Comparison of ENCODE assay signal across 7 cellular contexts in the genomic region with DNA sequence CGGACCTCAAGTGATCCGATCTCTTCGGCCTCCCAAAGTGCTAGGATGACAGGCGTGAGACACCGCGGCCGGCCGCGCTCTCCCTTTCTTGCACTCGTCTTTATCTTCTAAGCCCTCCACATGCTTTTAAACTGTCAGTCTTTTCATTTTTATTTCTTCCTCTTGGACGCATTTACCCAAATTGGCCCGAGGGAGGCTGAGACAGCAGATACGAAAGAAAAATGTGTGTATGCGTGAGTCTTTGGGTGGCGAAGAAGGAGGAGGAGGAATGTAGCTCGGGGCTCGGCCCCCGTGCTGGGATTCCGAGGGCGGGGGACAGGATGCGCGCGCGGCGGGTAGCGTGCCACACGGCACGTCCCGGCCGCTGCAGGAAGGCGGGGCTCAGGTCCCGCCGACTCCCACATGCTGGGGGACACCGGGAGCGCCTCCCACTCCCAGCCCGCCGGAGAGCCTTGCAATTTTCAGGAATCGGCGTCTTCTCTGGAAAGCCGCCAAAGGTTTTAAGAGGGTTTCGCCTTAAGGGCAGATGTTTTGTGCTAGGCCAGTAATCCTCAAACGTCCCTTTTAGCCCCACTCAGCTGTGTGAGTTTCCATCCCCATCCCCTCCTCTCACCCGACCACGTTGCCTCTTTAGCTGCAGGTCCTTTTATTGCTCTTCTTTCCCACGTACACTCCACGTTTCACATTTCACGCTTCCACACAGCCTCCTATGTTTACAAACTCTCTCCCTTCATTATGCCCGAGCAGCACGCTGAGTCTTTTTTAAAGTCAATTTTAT. TPM values are rescaled to one million over a fixed set of nuclear protein-coding genes. Genes with fewer than 3 reads are reported as not detected.
DNase-seq lines count a peak whose midpoint lies in the region; ATAC-seq, FAIRE-seq and TF ChIP-seq lines count a peak whose summit lies in the region.

No MANE protein-coding gene starts in this region.

- no peaks in the 10 kb centered on the region for H3K9me3 Mint-ChIP-seq in activated B cell treated with CpG ODN at 0.5 μM for 24 hours

- H3K4me3 ChIP-seq in cardiac fibroblast (replicated peaks in 1 of 2; ENCODE audit: low read depth in 2 of 2, low read length in 2 of 2), result peak overlapping the region; percentile 46 to 60

- no peaks in the 10 kb centered on the region for H3K27me3 Mint-ChIP-seq in activated B cell treated with CpG ODN at 0.5 μM for 24 hours

- CTCF ChIA-PET in activated B cell treated with CpG ODN at 0.5 μM for 24 hours (lab: Charles Lee), result interaction anchor here (1.4 to 2.9 kb wide), 3 partner anchors 10 to 37 kb away, joined by 3 to 14 read pairs (median 13); no protein-coding TSS in a partner anchor

- H3K4me1 Mint-ChIP-seq in activated B cell treated with CpG ODN at 0.5 μM for 24 hours, result peaks cover 32% of the 10 kb centered on the region

- DNase-seq in GM18507 (ENCODE audit: extremely low spot score, insufficient read length, low read depth) (peak; percentile 74), NCI-H2107 treated with DMSO at 0.1 percent for 48 hours (lab: John Stamatoyannopoulos, UW; ENCODE audit: unreplicated experiment) (peak; percentile 64), activated B cell treated with CpG ODN at 0.5 μM for 24 hours (peak; percentile 73), cardiac fibroblast (ENCODE audit: low read depth in 2 of 2) (peak; percentile 96 to 98), iris pigment epithelial cell (ENCODE audit: low read depth) (peak; percentile 92)
- peak; percentile 92 for DNase-seq in stimulated activated CD4-positive, alpha-beta T cell treated with anti-CD3 and anti-CD28 coated beads, Interleukin-12 subunit alpha, Interleukin-12 subunit beta, amount 100 ng/mL, for 4 hours

- TF ChIP-seq CTCF in activated B cell treated with CpG ODN at 0.5 μM for 24 hours (IDR thresholded peaks at IDR 0.05), result no peak
- TF ChIP-seq CTCF in cardiac fibroblast (IDR thresholded peaks at IDR 0.05; ENCODE audit: low read depth, low read length), result no peak

- H3K36me3 Mint-ChIP-seq in activated B cell treated with CpG ODN at 0.5 μM for 24 hours (ENCODE audit: low read depth), result peaks cover 2% of the 10 kb centered on the region

- FAIRE-seq in GM18507 (lab: Jason Lieb, UNC), result peak; percentile 88

- ATAC-seq in HG02884 (IDR thresholded peaks at IDR 0.05; ENCODE audit: unreplicated experiment) (peak; percentile 93), activated B cell treated with CpG ODN at 0.5 μM for 24 hours (ENCODE audit: low read depth) (peak; percentile 93)

- H3K27ac Mint-ChIP-seq in activated B cell treated with CpG ODN at 0.5 μM for 24 hours, result peak overlapping the region; percentile 90

- intact Hi-C loops in activated B cell treated with CpG ODN at 0.5 μM for 24 hours (cut with micrococcal nuclease), result loop anchor here (1.0 to 10.0 kb wide), 5 partner anchors 10 to 1546 kb away; no protein-coding TSS in a partner anchor

- POLR2A ChIA-PET in activated B cell treated with CpG ODN at 0.5 μM for 24 hours (lab: Charles Lee), result interaction anchor here (0.5 to 2.9 kb wide), 9 partner anchors 9 to 1033 kb away, joined by 3 to 74 read pairs (median 6); a partner anchor contains a TSS

- H3K4me3 Mint-ChIP-seq in activated B cell treated with CpG ODN at 0.5 μM for 24 hours, result peak overlapping the region; percentile 81

RNA-seq across cellular contexts. Expression of a gene that starts 34.7 kb away (rescaled TPM):
- 87.9 and 88.9 TPM in 2 replicates for total RNA-seq in activated B cell treated with CpG ODN at 0.5 μM for 24 hours

Comparison
In these comparisons a context has a peak if more than half of its experiments do, and no peak if none do; other contexts are left out.
1. Peak in every context shown above with its lines: DNase-seq, ATAC-seq and H3K4me3 ChIP-seq.